Comparison of ENCODE assay signal across 1 cellular context in the genomic region with DNA sequence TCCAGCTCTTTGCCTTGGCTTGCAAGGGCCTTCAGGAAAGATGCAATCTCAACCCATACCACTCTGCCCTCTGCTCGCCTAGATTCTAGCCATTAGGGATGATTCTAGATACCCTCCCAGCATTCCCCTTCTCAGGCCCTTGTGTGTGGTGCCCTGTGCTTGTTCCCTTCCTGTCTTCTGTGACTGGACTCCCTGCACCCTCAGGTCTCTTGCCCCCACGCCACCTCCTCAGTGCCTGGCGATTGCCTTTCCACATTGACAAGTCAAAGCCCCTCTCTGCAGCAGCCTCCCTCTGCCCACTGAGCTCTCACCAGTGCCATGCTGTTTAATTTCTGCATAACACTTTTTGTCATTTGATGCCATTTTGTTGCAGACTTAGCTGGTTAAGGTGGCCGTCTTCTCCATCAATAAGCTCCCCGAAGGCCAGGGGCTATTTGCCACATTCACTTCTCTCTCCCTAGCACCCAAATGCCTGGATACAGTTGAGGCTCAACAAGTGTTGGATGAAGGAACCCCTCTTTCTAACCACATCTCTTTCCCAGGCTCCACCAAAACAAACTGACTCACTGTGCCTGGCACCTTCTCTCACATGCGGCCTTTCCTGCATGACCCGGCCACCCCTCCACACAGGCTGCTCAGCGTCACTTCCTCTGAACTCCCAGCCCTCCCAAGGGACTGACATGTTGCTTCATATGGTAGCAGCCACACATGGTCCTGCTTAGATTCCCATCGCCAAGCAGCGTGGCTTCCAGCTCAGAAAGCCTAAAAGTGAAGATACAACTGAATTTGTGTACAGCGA.
TF ChIP-seq lines count a peak whose summit lies in the region.

No MANE protein-coding gene starts in this region.

TF ChIP-seq in H1, 55 proteins besides CTCF, POLR2A, EP300 and RAD21:
- TF ChIP-seq SAP30 (IDR thresholded peaks at IDR 0.05; ENCODE audit: insufficient read depth, insufficient replicate concordance, low read length) (no peak), BACH1 (IDR thresholded peaks at IDR 0.05; ENCODE audit: low read length) (no peak), FOSL1 (IDR thresholded peaks at IDR 0.05; ENCODE audit: insufficient read depth, low read depth, low read length) (no peak), SIN3A (conservative IDR thresholded peaks at IDR 0.05 in 1 of 2, IDR thresholded peaks at IDR 0.05 in 1 of 2; ENCODE audit: low read depth in 1 of 2, low read length in 2 of 2) (no peak), RXRA (IDR thresholded peaks at IDR 0.05; ENCODE audit: insufficient read depth, low read depth, low read length) (no peak), SRF (IDR thresholded peaks at IDR 0.05; ENCODE audit: low read depth, low read length) (no peak), HDAC6 (IDR thresholded peaks at IDR 0.05; ENCODE audit: low read depth, low read length) (no peak), CHD2 (IDR thresholded peaks at IDR 0.05; ENCODE audit: low read length) (no peak), SIRT6 (IDR thresholded peaks at IDR 0.05; ENCODE audit: low read length) (no peak), POLR2AphosphoS5 (IDR thresholded peaks at IDR 0.05; ENCODE audit: low read depth, low read length) (no peak), GABPA (IDR thresholded peaks at IDR 0.05; ENCODE audit: borderline replicate concordance, insufficient read depth, low read length) (no peak), CEBPB (IDR thresholded peaks at IDR 0.05; ENCODE audit: low read depth, low read length) (no peak), CBX8 (IDR thresholded peaks at IDR 0.05; ENCODE audit: borderline replicate concordance, low read depth, low read length) (no peak), EGR1 (IDR thresholded peaks at IDR 0.05; ENCODE audit: borderline replicate concordance, low read depth, low read length) (no peak), KDM4A (IDR thresholded peaks at IDR 0.05; ENCODE audit: low read depth, low read length, severe bottlenecking) (no peak)
- TF ChIP-seq, protein P1, sequence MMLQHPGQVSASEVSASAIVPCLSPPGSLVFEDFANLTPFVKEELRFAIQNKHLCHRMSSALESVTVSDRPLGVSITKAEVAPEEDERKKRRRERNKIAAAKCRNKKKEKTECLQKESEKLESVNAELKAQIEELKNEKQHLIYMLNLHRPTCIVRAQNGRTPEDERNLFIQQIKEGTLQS (IDR thresholded peaks at IDR 0.05; ENCODE audit: insufficient read depth, low read depth, low read length), result no peak
- TF ChIP-seq, protein P2, sequence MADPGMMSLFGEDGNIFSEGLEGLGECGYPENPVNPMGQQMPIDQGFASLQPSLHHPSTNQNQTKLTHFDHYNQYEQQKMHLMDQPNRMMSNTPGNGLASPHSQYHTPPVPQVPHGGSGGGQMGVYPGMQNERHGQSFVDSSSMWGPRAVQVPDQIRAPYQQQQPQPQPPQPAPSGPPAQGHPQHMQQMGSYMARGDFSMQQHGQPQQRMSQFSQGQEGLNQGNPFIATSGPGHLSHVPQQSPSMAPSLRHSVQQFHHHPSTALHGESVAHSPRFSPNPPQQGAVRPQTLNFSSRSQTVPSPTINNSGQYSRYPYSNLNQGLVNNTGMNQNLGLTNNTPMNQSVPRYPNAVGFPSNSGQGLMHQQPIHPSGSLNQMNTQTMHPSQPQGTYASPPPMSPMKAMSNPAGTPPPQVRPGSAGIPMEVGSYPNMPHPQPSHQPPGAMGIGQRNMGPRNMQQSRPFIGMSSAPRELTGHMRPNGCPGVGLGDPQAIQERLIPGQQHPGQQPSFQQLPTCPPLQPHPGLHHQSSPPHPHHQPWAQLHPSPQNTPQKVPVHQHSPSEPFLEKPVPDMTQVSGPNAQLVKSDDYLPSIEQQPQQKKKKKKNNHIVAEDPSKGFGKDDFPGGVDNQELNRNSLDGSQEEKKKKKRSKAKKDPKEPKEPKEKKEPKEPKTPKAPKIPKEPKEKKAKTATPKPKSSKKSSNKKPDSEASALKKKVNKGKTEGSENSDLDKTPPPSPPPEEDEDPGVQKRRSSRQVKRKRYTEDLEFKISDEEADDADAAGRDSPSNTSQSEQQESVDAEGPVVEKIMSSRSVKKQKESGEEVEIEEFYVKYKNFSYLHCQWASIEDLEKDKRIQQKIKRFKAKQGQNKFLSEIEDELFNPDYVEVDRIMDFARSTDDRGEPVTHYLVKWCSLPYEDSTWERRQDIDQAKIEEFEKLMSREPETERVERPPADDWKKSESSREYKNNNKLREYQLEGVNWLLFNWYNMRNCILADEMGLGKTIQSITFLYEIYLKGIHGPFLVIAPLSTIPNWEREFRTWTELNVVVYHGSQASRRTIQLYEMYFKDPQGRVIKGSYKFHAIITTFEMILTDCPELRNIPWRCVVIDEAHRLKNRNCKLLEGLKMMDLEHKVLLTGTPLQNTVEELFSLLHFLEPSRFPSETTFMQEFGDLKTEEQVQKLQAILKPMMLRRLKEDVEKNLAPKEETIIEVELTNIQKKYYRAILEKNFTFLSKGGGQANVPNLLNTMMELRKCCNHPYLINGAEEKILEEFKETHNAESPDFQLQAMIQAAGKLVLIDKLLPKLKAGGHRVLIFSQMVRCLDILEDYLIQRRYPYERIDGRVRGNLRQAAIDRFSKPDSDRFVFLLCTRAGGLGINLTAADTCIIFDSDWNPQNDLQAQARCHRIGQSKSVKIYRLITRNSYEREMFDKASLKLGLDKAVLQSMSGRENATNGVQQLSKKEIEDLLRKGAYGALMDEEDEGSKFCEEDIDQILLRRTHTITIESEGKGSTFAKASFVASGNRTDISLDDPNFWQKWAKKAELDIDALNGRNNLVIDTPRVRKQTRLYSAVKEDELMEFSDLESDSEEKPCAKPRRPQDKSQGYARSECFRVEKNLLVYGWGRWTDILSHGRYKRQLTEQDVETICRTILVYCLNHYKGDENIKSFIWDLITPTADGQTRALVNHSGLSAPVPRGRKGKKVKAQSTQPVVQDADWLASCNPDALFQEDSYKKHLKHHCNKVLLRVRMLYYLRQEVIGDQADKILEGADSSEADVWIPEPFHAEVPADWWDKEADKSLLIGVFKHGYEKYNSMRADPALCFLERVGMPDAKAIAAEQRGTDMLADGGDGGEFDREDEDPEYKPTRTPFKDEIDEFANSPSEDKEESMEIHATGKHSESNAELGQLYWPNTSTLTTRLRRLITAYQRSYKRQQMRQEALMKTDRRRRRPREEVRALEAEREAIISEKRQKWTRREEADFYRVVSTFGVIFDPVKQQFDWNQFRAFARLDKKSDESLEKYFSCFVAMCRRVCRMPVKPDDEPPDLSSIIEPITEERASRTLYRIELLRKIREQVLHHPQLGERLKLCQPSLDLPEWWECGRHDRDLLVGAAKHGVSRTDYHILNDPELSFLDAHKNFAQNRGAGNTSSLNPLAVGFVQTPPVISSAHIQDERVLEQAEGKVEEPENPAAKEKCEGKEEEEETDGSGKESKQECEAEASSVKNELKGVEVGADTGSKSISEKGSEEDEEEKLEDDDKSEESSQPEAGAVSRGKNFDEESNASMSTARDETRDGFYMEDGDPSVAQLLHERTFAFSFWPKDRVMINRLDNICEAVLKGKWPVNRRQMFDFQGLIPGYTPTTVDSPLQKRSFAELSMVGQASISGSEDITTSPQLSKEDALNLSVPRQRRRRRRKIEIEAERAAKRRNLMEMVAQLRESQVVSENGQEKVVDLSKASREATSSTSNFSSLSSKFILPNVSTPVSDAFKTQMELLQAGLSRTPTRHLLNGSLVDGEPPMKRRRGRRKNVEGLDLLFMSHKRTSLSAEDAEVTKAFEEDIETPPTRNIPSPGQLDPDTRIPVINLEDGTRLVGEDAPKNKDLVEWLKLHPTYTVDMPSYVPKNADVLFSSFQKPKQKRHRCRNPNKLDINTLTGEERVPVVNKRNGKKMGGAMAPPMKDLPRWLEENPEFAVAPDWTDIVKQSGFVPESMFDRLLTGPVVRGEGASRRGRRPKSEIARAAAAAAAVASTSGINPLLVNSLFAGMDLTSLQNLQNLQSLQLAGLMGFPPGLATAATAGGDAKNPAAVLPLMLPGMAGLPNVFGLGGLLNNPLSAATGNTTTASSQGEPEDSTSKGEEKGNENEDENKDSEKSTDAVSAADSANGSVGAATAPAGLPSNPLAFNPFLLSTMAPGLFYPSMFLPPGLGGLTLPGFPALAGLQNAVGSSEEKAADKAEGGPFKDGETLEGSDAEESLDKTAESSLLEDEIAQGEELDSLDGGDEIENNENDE (IDR thresholded peaks at IDR 0.05; ENCODE audit: insufficient replicate concordance, low read length), result no peak
